In genomic region chr19:44788971-44789370, GRCh38 we compare ENCODE assay signal across 1 cellular context.
TF ChIP-seq lines count a peak whose summit lies in the region.

No MANE protein-coding gene starts in this region.

TF ChIP-seq in IMR-90, 13 proteins besides CTCF, POLR2A, EP300 and RAD21:
- TF ChIP-seq FOS (IDR thresholded peaks at IDR 0.05; ENCODE audit: low read depth, low read length): no peak
- TF ChIP-seq SMC3 (IDR thresholded peaks at IDR 0.05; ENCODE audit: low read depth, low read length): no peak
- TF ChIP-seq MAFK (IDR thresholded peaks at IDR 0.05; ENCODE audit: low read depth, low read length): no peak
- no peak for TF ChIP-seq CEBPB (IDR thresholded peaks at IDR 0.05; ENCODE audit: low read depth, low read length)
- no peak for TF ChIP-seq USF2 (IDR thresholded peaks at IDR 0.05; ENCODE audit: low read depth, low read length)
- no peak for TF ChIP-seq CHD1 (IDR thresholded peaks at IDR 0.05; ENCODE audit: low read depth, low read length)
- no peak for TF ChIP-seq BHLHE40 (IDR thresholded peaks at IDR 0.05; ENCODE audit: low read depth, low read length)
- no peak for TF ChIP-seq ELK1 (IDR thresholded peaks at IDR 0.05; ENCODE audit: borderline replicate concordance, low read depth, low read length)
- TF ChIP-seq MAZ (IDR thresholded peaks at IDR 0.05; ENCODE audit: borderline replicate concordance, low read depth, low read length): no peak
- no peak for TF ChIP-seq RFX5 (IDR thresholded peaks at IDR 0.05; ENCODE audit: low read depth, low read length)
- no peak for TF ChIP-seq RCOR1 (IDR thresholded peaks at IDR 0.05; ENCODE audit: insufficient replicate concordance, low read length)
- TF ChIP-seq NFE2L2 (IDR thresholded peaks at IDR 0.05; ENCODE audit: low read depth, low read length): no peak
